8 cellular contexts compared by ENCODE assay signal in genomic region chr4:74098628-74098995, GRCh38. TPM values are rescaled to one million over a fixed set of nuclear protein-coding genes. Genes with fewer than 3 reads are reported as not detected.
DNase-seq lines count a peak whose midpoint lies in the region; ATAC-seq and TF ChIP-seq lines count a peak whose summit lies in the region.

No MANE protein-coding gene starts in this region.

- no peaks in the 10 kb centered on the region for H3K4me1 ChIP-seq in MM.1S (ENCODE audit: low read length)

- no peak for DNase-seq in MM.1S
- DNase-seq in epithelial cell of esophagus (ENCODE audit: low read depth): no peak
- DNase-seq in natural killer cell: no peak
- no peak for DNase-seq in stimulated activated naive CD4-positive, alpha-beta T cell (lab: John Stamatoyannopoulos, UW)
- no peak for DNase-seq in putamen (ENCODE audit: low spot score)
- no peak for DNase-seq in LoVo (ENCODE audit: low spot score)

- H3K9me3 Mint-ChIP-seq in natural killer cell: peaks cover 0 to 2% of the 10 kb centered on the region in 2 donors

- no peaks in the 10 kb centered on the region for H3F3A ChIP-seq in MM.1S (ENCODE audit: insufficient read depth, low read length)

- H3K36me3 Mint-ChIP-seq in natural killer cell: no peaks in the 10 kb centered on the region

- ATAC-seq in natural killer cell (no peak), HG03196 (IDR thresholded peaks at IDR 0.05; ENCODE audit: unreplicated experiment) (no peak)

- H3K27me3 Mint-ChIP-seq in natural killer cell (ENCODE audit: low read depth in 2 of 2): peaks cover 24 to 60% of the 10 kb centered on the region in 2 donors

- no peak overlapping the region for H3K27ac Mint-ChIP-seq in natural killer cell

- no peak overlapping the region for H3K4me3 ChIP-seq in MM.1S (ENCODE audit: low read length)
- H3K4me3 ChIP-seq in epithelial cell of esophagus (ENCODE audit: low read length): peak overlapping the region; percentile 71

- H3K27ac ChIP-seq in C4-2B (peak overlapping the region; percentile 11; the same call in 1 of the 2 replicates), MM.1S (ENCODE audit: low read length) (no peak overlapping the region)

- H2AFZ ChIP-seq in MM.1S (ENCODE audit: low read length): no peak overlapping the region

- H3K4me2 ChIP-seq in MM.1S (ENCODE audit: low read depth, low read length): peak overlapping the region; percentile 14; the same call in 1 of the 2 replicates

- no peaks in the 10 kb centered on the region for H3K79me2 ChIP-seq in MM.1S (ENCODE audit: low read length)

- no peaks in the 10 kb centered on the region for H3K36me3 ChIP-seq in MM.1S (replicated peaks; ENCODE audit: insufficient read depth, low read length)

- no peak overlapping the region for H3K9ac ChIP-seq in MM.1S (ENCODE audit: low read length)

- no peaks in the 10 kb centered on the region for H3K27me3 ChIP-seq in MM.1S (replicated peaks; ENCODE audit: insufficient read depth, low read length)

- H3K4me3 Mint-ChIP-seq in natural killer cell: peak overlapping the region; percentile 87

- intact Hi-C loops in natural killer cell (cut with micrococcal nuclease): no loop called here

- no peak for TF ChIP-seq CTCF in C4-2B (conservative IDR thresholded peaks at IDR 0.05)
- no peak; the same call in 1 of the 2 replicates for TF ChIP-seq CTCF in MM.1S (IDR thresholded peaks at IDR 0.05; ENCODE audit: low read length)
- TF ChIP-seq CTCF in epithelial cell of esophagus (IDR thresholded peaks at IDR 0.05; ENCODE audit: insufficient read depth, low read depth, low read length, missing control alignments): no peak
- no peak for TF ChIP-seq CTCF in natural killer cell (IDR thresholded peaks at IDR 0.05)

- H3K9me2 ChIP-seq in MM.1S (replicated peaks; ENCODE audit: insufficient read depth, low read length): no peaks in the 10 kb centered on the region

- H3K9me3 ChIP-seq in MM.1S (replicated peaks; ENCODE audit: insufficient read depth, low read length): no peaks in the 10 kb centered on the region

- peaks cover 15 to 21% of the 10 kb centered on the region in 2 donors for H3K4me1 Mint-ChIP-seq in natural killer cell

- H4K20me1 ChIP-seq in MM.1S (ENCODE audit: insufficient read depth, low read length): no peaks in the 10 kb centered on the region

RNA-seq across cellular contexts. Expression of gene CXCL2, which starts 0.4 kb away (rescaled TPM):
- 10 to 100 TPM in 1 of 3 donors, 1 to 10 TPM in 2; 1.0 to 33.1 (median 7.2) TPM for total RNA-seq in natural killer cell

RNA-seq across cellular contexts. Expression of gene MTHFD2L, which starts 59.3 kb away (rescaled TPM):
- 10 to 100 TPM in 2 of 3 donors, 1 to 10 TPM in 1; 9.5 to 11.7 (median 10.4) TPM for total RNA-seq in natural killer cell
